ENCODE assay signal across 10 cellular contexts in the genomic region with DNA sequence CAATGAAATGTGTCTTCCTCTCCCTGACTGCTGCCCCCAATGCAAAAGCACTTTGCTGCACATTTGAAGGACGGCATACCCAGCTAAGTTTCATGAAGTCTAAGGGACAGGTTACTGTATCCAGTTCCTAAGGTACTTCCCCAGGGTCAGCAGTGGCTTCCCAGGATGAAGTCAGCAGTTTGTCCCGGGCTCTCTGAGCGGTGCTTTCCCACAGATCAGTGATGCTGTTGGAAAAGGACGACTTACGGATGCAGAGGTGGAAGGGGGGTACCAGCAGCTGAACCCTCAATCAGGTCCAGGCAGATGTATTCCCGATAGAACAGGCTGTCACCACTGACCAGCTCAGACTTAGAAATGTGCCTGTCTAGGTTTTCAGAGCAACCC.
DNase-seq lines count a peak whose midpoint lies in the region; FAIRE-seq and TF ChIP-seq lines count a peak whose summit lies in the region.
"Had no signal": no experiment of that assay in that cellular context is flagged by ENCODE, and none has a peak within 500 bp of the region (broad histone marks: within the 10 kb centered on the region; RNA-seq: fewer than 3 reads in every experiment).

No MANE protein-coding gene starts in this region.

- H3K4me2 ChIP-seq in H1 (ENCODE audit: insufficient read depth in 1 of 2, low read depth in 2 of 2, low read length in 2 of 2) = peak overlapping the region; percentile 96

- H3K27ac ChIP-seq in H1 (ENCODE audit: low read depth, low read length) = no peak overlapping the region

- peaks cover 25% of the 10 kb centered on the region for H3K4me1 Mint-ChIP-seq in activated naive CD4-positive, alpha-beta T cell treated with anti-CD3 and anti-CD28 coated beads, Interleukin-2, amount 50 U/mL, for 24 hours
- H3K4me1 Mint-ChIP-seq in mesothelial cell of epicardium (peaks cover 23% of the 10 kb centered on the region), type B pancreatic cell (ENCODE audit: unreplicated experiment) (peaks cover 51% of the 10 kb centered on the region)

- H2BK5ac ChIP-seq in H1 (ENCODE audit: low read depth, low read length) = no peak overlapping the region

- H3K9me3 Mint-ChIP-seq in activated naive CD4-positive, alpha-beta T cell treated with anti-CD3 and anti-CD28 coated beads, Interleukin-2, amount 50 U/mL, for 24 hours = no peaks in the 10 kb centered on the region
- H3K9me3 Mint-ChIP-seq in mesothelial cell of epicardium (peaks cover under 1% of the 10 kb centered on the region), type B pancreatic cell (peaks cover 7% of the 10 kb centered on the region)
- H3K9me3 Mint-ChIP-seq: activated naive CD4-positive, alpha-beta T cell treated with anti-CD3 and anti-CD28 coated beads, Interleukin-2, amount 10 ng/mL, durations not matched to agents 7 days and 5 days had no signal

- no peak overlapping the region for H3K9ac ChIP-seq in H1 (replicated peaks in 1 of 4; ENCODE audit: extremely low read depth in 1 of 4, low read depth in 3 of 4, low read length in 3 of 4)

- H3K23me2 ChIP-seq in H1 (ENCODE audit: low read depth, low read length) = peaks cover 7% of the 10 kb centered on the region; the same call in 1 of the 2 replicates

- no peak overlapping the region for H3K56ac ChIP-seq in H1 (replicated peaks; ENCODE audit: insufficient read length, low read depth, low read length)

- H3K79me2 ChIP-seq in H1 (ENCODE audit: control insufficient read depth in 1 of 2, insufficient read depth in 2 of 2, low read length in 2 of 2) = peaks cover 6 to 50% of the 10 kb centered on the region in 2 experiments

- peak overlapping the region; percentile 82 for H3K4me3 Mint-ChIP-seq in activated naive CD4-positive, alpha-beta T cell treated with anti-CD3 and anti-CD28 coated beads, Interleukin-2, amount 50 U/mL, for 24 hours
- H3K4me3 Mint-ChIP-seq in mesothelial cell of epicardium (peak overlapping the region; percentile 75), type B pancreatic cell (peak overlapping the region; percentile 92)
- H3K4me3 Mint-ChIP-seq: activated naive CD4-positive, alpha-beta T cell treated with anti-CD3 and anti-CD28 coated beads, Interleukin-2, amount 10 ng/mL, durations not matched to agents 7 days and 5 days had no signal

- no peak for TF ChIP-seq POLR2A in H1 (IDR thresholded peaks at IDR 0.05; ENCODE audit: control extremely low read depth in 1 of 2, low read depth in 2 of 2, low read length in 2 of 2)

- H3K36me3 ChIP-seq in H1 (ENCODE audit: control insufficient read depth in 2 of 4, insufficient read depth in 4 of 4, low read length in 3 of 4) = no peaks in the 10 kb centered on the region

- no peak overlapping the region for H3K14ac ChIP-seq in H1 (ENCODE audit: insufficient read length)

- H4K91ac ChIP-seq in H1 (replicated peaks; ENCODE audit: insufficient read length, low read length) = no peak overlapping the region

- no peak overlapping the region for H4K8ac ChIP-seq in H1 (ENCODE audit: extremely low read depth, insufficient read depth, low read length)

- H3K27me3 ChIP-seq in H1 (replicated peaks in 1 of 4; ENCODE audit: control insufficient read depth in 3 of 4, extremely low read depth in 1 of 4, insufficient read depth in 3 of 4, low read length in 3 of 4) = peaks cover 0 to 15% (median 6%) of the 10 kb centered on the region in 4 experiments; a peak in 5 of 7 replicates

- no peak overlapping the region for H3K27ac Mint-ChIP-seq in activated naive CD4-positive, alpha-beta T cell treated with anti-CD3 and anti-CD28 coated beads, Interleukin-2, amount 50 U/mL, for 24 hours
- H3K27ac Mint-ChIP-seq in mesothelial cell of epicardium (no peak overlapping the region), type B pancreatic cell (no peak overlapping the region)
- H3K27ac Mint-ChIP-seq: activated naive CD4-positive, alpha-beta T cell treated with anti-CD3 and anti-CD28 coated beads, Interleukin-2, amount 10 ng/mL, durations not matched to agents 7 days and 5 days had no signal

- no peak overlapping the region for H4K5ac ChIP-seq in H1 (ENCODE audit: insufficient read length, low read depth, low read length)

- H3K9me3 ChIP-seq in H1 (ENCODE audit: insufficient read depth in 2 of 2, low read depth in 1 of 2, low read length in 1 of 2) = no peaks in the 10 kb centered on the region

- peak overlapping the region; percentile 60 to 92 (median 87) for H3K4me3 ChIP-seq in H1 (ENCODE audit: extremely low read depth in 1 of 4, insufficient read depth in 2 of 4, low read depth in 3 of 4, low read length in 4 of 4)

- no peak overlapping the region for H2BK20ac ChIP-seq in H1 (ENCODE audit: low read length)

- POLR2A ChIA-PET in H1 (lab: Charles Lee; ENCODE audit: partially characterized antibody) = interaction anchor here (1.3 to 2.7 kb wide), 3 partner anchors 9 to 37 kb away, joined by 3 to 23 read pairs (median 3); no protein-coding TSS in a partner anchor

- no peaks in the 10 kb centered on the region for H3K36me3 Mint-ChIP-seq in activated naive CD4-positive, alpha-beta T cell treated with anti-CD3 and anti-CD28 coated beads, Interleukin-2, amount 50 U/mL, for 24 hours
- H3K36me3 Mint-ChIP-seq in mesothelial cell of epicardium (peaks cover under 1% of the 10 kb centered on the region), type B pancreatic cell (peaks cover 7% of the 10 kb centered on the region)
- H3K36me3 Mint-ChIP-seq: activated naive CD4-positive, alpha-beta T cell treated with anti-CD3 and anti-CD28 coated beads, Interleukin-2, amount 10 ng/mL, durations not matched to agents 7 days and 5 days had no signal

- H3K4ac ChIP-seq in H1 (replicated peaks; ENCODE audit: insufficient read length, low read depth, low read length) = no peak overlapping the region

- CTCF ChIA-PET in H1 (lab: Charles Lee; ENCODE audit: partially characterized antibody) = interaction anchor here (0.6 to 1.1 kb wide), 2 partner anchors 95 to 103 kb away, joined by 3 read pairs; no protein-coding TSS in a partner anchor

- peaks cover 4% of the 10 kb centered on the region; the same call in 1 of the 2 replicates for H3K79me1 ChIP-seq in H1 (ENCODE audit: low read depth, low read length)

- peaks cover 46% of the 10 kb centered on the region for H3K27me3 Mint-ChIP-seq in activated naive CD4-positive, alpha-beta T cell treated with anti-CD3 and anti-CD28 coated beads, Interleukin-2, amount 50 U/mL, for 24 hours
- H3K27me3 Mint-ChIP-seq in mesothelial cell of epicardium (ENCODE audit: low read depth) = peaks cover 82% of the 10 kb centered on the region
- H3K27me3 Mint-ChIP-seq in type B pancreatic cell = peaks cover 76% of the 10 kb centered on the region

- peaks cover 0 to 2% of the 10 kb centered on the region in 2 experiments for H4K20me1 ChIP-seq in H1 (replicated peaks in 1 of 2; ENCODE audit: control insufficient read depth in 1 of 2, insufficient read depth in 2 of 2, low read length in 2 of 2)

- no peak for DNase-seq in activated naive CD4-positive, alpha-beta T cell treated with Interleukin-2 at 50 U/mL for 16 hours
- DNase-seq in H1 (ENCODE audit: low read depth in 1 of 2, low spot score in 2 of 2) = no peak
- no peak for DNase-seq in mesothelial cell of epicardium (ENCODE audit: low spot score in 2 of 2, unreplicated experiment in 2 of 2)
- no peak for DNase-seq in type B pancreatic cell (ENCODE audit: extremely low spot score, unreplicated experiment)
- DNase-seq in NCI-H1105 (lab: John Stamatoyannopoulos, UW) = no peak
- DNase-seq in pons (ENCODE audit: low spot score) = no peak
- no peak for DNase-seq in NCI-H1092 treated with DMSO at 0.1 percent for 48 hours (lab: John Stamatoyannopoulos, UW)
- DNase-seq: activated naive CD4-positive, alpha-beta T cell treated with anti-CD3 and anti-CD28 coated beads, Interleukin-2, amount 10 ng/mL, durations not matched to agents 7 days and 5 days had no signal

- no peak overlapping the region; the same call in 1 of the 2 replicates for H2BK12ac ChIP-seq in H1 (ENCODE audit: low read depth, low read length)

- TF ChIP-seq EP300 in H1 (IDR thresholded peaks at IDR 0.05; ENCODE audit: borderline replicate concordance in 1 of 2, low read depth in 2 of 2, low read length in 2 of 2) = no peak

- no peak for TF ChIP-seq RAD21 in H1 (IDR thresholded peaks at IDR 0.05 in 1 of 2, conservative IDR thresholded peaks at IDR 0.05 in 1 of 2; ENCODE audit: low read depth in 2 of 2, low read length in 2 of 2)

- H2AK5ac ChIP-seq in H1 (ENCODE audit: low read depth, low read length) = no peak overlapping the region

- peaks cover 8 to 20% (median 9%) of the 10 kb centered on the region in 4 experiments; a peak in 6 of 7 replicates for H3K4me1 ChIP-seq in H1 (replicated peaks in 1 of 4; ENCODE audit: control insufficient read depth in 3 of 4, insufficient read depth in 4 of 4, low read length in 3 of 4)

- no peak overlapping the region for H3K23ac ChIP-seq in H1 (ENCODE audit: insufficient read length)

- FAIRE-seq in H1 (lab: Jason Lieb, UNC) = no peak
- FAIRE-seq: A204.1 had no signal

- H2AFZ ChIP-seq in H1 (ENCODE audit: low read length) = no peak overlapping the region

- WGBS in H1 (ENCODE audit: extremely low coverage in 1 of 2, insufficient coverage in 1 of 2, insufficient read length in 1 of 2, insufficient replicate concordance in 2 of 2, low coverage in 1 of 2, low lambda C conversion rate in 2 of 2, missing lambda C conversion rate in 1 of 2), 2 experiments = 62% methylated on average over 6 of the region's 6 CpGs; no CpG with 5 or more reads in 1 of the 2 experiments

- no peak overlapping the region for H2BK15ac ChIP-seq in H1 (ENCODE audit: low read length)

- no peak overlapping the region; the same call in 1 of the 2 replicates for H3K18ac ChIP-seq in H1 (ENCODE audit: extremely low read depth, low read length)

- H2BK120ac ChIP-seq in H1 (replicated peaks; ENCODE audit: low read depth, low read length) = no peak overlapping the region

- TF ChIP-seq CTCF in H1 (IDR thresholded peaks at IDR 0.05; ENCODE audit: control extremely low read depth in 1 of 3, insufficient read depth in 1 of 3, low read depth in 1 of 3, low read length in 3 of 3) (no peak), mesothelial cell of epicardium (IDR thresholded peaks at IDR 0.05; ENCODE audit: unreplicated experiment) (no peak), type B pancreatic cell (conservative IDR thresholded peaks at IDR 0.05) (no peak)

TF ChIP-seq in H1, 55 proteins besides CTCF, POLR2A, EP300 and RAD21 (continues in another document):
- TF ChIP-seq CHD1 (IDR thresholded peaks at IDR 0.05; ENCODE audit: low read depth, low read length) = no peak
- TF ChIP-seq RNF2 (IDR thresholded peaks at IDR 0.05; ENCODE audit: borderline replicate concordance, low read depth, low read length, missing control alignments, poor library complexity, severe bottlenecking) = no peak
- TF ChIP-seq KDM1A (IDR thresholded peaks at IDR 0.05; ENCODE audit: borderline replicate concordance, low read length) = no peak
- no peak for TF ChIP-seq POU5F1 (IDR thresholded peaks at IDR 0.05; ENCODE audit: low read depth, low read length)
- no peak for TF ChIP-seq SAP30 (IDR thresholded peaks at IDR 0.05; ENCODE audit: insufficient read depth, insufficient replicate concordance, low read length)
- no peak for TF ChIP-seq CEBPB (IDR thresholded peaks at IDR 0.05; ENCODE audit: low read depth, low read length)
- no peak for TF ChIP-seq KDM4A (IDR thresholded peaks at IDR 0.05; ENCODE audit: low read depth, low read length, severe bottlenecking)
- no peak for TF ChIP-seq EZH2 (IDR thresholded peaks at IDR 0.05; ENCODE audit: low read depth, low read length, severe bottlenecking)
